In the genomic region with DNA sequence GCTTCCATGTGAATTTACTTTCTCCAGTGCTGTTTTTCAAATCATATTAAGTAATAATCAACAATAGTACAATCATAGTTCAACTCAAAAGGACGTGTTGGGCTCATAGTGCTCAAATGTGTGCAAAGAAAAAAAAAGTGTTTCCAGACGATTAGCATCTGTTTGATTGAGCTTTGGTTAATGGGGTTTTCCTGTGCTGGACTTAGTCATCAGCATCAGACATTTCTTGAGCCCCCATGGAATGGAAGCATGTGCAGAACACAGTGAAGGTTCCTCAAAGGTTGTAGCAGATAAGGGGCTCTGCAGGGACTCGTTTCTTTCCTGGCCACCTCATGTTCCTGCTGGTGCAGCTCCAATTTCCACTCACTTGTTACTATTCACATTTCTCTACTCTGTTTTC, we compare ENCODE assay signal across 11 cellular contexts.
"Had no signal": no experiment of that assay in that cellular context is flagged by ENCODE, and none has a peak within 500 bp of the region (broad histone marks: within the 10 kb centered on the region; RNA-seq: fewer than 3 reads in every experiment).

No MANE protein-coding gene starts in this region.

- H3K9me3 ChIP-seq: HAP-1 had no signal

- H3K4me3 Mint-ChIP-seq: GM23338, H9, HFFc6 had no signal

- H3K4me1 ChIP-seq: HAP-1 had no signal

- ATAC-seq: GM23338, HCT116 had no signal

- H3K27ac Mint-ChIP-seq: GM23338, H9, HFFc6 had no signal

- H3K9ac ChIP-seq: GM23248 had no signal

- H3K4me2 ChIP-seq: GM23338 had no signal

- H3K27ac ChIP-seq: GM23248 had no signal

- H3K4me3 ChIP-seq: GM23248, GM23338, HAP-1 had no signal

- DNase-seq: GM23248, GOT3, H7, H9, HCEC 1CT, HFFc6 had no signal

- FAIRE-seq: H1, H54 had no signal

- H2AFZ ChIP-seq: GM23248, GM23338 had no signal

- H3K36me3 ChIP-seq: HAP-1 had no signal
